23 cellular contexts compared by ENCODE assay signal in genomic region chr4:93748380-93748779, GRCh38.
DNase-seq lines count a peak whose midpoint lies in the region; ATAC-seq, FAIRE-seq and TF ChIP-seq lines count a peak whose summit lies in the region.
"Had no signal": no experiment of that assay in that cellular context is flagged by ENCODE, and none has a peak within 500 bp of the region (broad histone marks: within the 10 kb centered on the region; RNA-seq: fewer than 3 reads in every experiment).

No MANE protein-coding gene starts in this region.

- H3K4me1 ChIP-seq in iPS-20b (ENCODE audit: insufficient read depth, low read length) (peaks cover 12% of the 10 kb centered on the region; the same call in 1 of the 2 replicates), esophagus squamous epithelium (no peaks in the 10 kb centered on the region), kidney (ENCODE audit: control insufficient read depth in 1 of 2, insufficient read depth in 1 of 2, low read depth in 1 of 2, low read length in 2 of 2) (no peaks in the 10 kb centered on the region)
- H3K4me1 ChIP-seq: right atrium auricular region had no signal

- H3K9me3 ChIP-seq in iPS-20b (ENCODE audit: insufficient read depth, low read depth, low read length), result no peaks in the 10 kb centered on the region
- no peaks in the 10 kb centered on the region for H3K9me3 ChIP-seq in esophagus squamous epithelium
- no peaks in the 10 kb centered on the region for H3K9me3 ChIP-seq in kidney (ENCODE audit: control insufficient read depth in 1 of 2, low read length in 2 of 2)
- H3K9me3 ChIP-seq: neutrophil, right atrium auricular region, SK-N-SH had no signal

- H3K4me3 ChIP-seq in iPS-20b (ENCODE audit: low read length) (peak overlapping the region; percentile 10; the same call in 1 of the 2 replicates), esophagus squamous epithelium (no peak overlapping the region), kidney (ENCODE audit: low read length in 2 of 2) (no peak overlapping the region)
- H3K4me3 ChIP-seq: right atrium auricular region had no signal

- H3K36me3 ChIP-seq in iPS-20b (ENCODE audit: insufficient read depth, low read depth, low read length), result no peaks in the 10 kb centered on the region
- no peaks in the 10 kb centered on the region for H3K36me3 ChIP-seq in esophagus squamous epithelium
- no peaks in the 10 kb centered on the region for H3K36me3 ChIP-seq in kidney (ENCODE audit: control insufficient read depth in 1 of 2, insufficient read depth in 2 of 2, low read length in 2 of 2)
- H3K36me3 ChIP-seq: brain microvascular endothelial cell, neutrophil, right atrium auricular region had no signal

- H3K9ac ChIP-seq in iPS-20b (ENCODE audit: low read depth, low read length), result no peak overlapping the region
- H3K9ac ChIP-seq in kidney (ENCODE audit: low read length in 2 of 2), result no peak overlapping the region
- H3K9ac ChIP-seq: SK-N-SH had no signal

- DNase-seq in H54 (ENCODE audit: insufficient read length, low spot score) (no peak), head of caudate nucleus (no peak), esophagus squamous epithelium (lab: John Stamatoyannopoulos, UW) (no peak), kidney (no peak)
- DNase-seq: activated CD4-positive, alpha-beta T cell treated with anti-CD3 and anti-CD28 coated beads, Interleukin-2, amount 50 U/mL, for 1 hour; activated naive CD8-positive, alpha-beta T cell treated with anti-CD3 and anti-CD28 coated beads for 36 hours; activated T-cell treated with anti-CD3 and anti-CD28 coated beads, Interleukin-2, amount 50 U/mL, for 1 hour; AML-193; brain microvascular endothelial cell; dorsolateral prefrontal cortex; GDM1; KG1; midbrain; NCI-H1417; SK-N-SH; substantia nigra had no signal

- no peaks in the 10 kb centered on the region for H3K27me3 ChIP-seq in iPS-20b (ENCODE audit: insufficient read depth, low read length)
- no peaks in the 10 kb centered on the region for H3K27me3 ChIP-seq in esophagus squamous epithelium
- H3K27me3 ChIP-seq: brain microvascular endothelial cell, dorsolateral prefrontal cortex, neutrophil, right atrium auricular region had no signal

- TF ChIP-seq CTCF in esophagus squamous epithelium (IDR thresholded peaks at IDR 0.05) (no peak), kidney (IDR thresholded peaks at IDR 0.05; ENCODE audit: borderline replicate concordance, extremely low read depth, insufficient read depth) (no peak)

- TF ChIP-seq POLR2A in H54 (IDR thresholded peaks at IDR 0.05; ENCODE audit: low read depth, low read length), result no peak
- no peak for TF ChIP-seq POLR2A in esophagus squamous epithelium (IDR thresholded peaks at IDR 0.05)

- WGBS in esophagus squamous epithelium, 2 donors, result 31 to 34% methylated on average over 5 of the region's 5 CpGs

- H3K27ac ChIP-seq in iPS-20b (ENCODE audit: low read length), result no peak overlapping the region
- no peak overlapping the region for H3K27ac ChIP-seq in esophagus squamous epithelium
- H3K27ac ChIP-seq in kidney (ENCODE audit: low read depth in 2 of 2, low read length in 2 of 2), result no peak overlapping the region
- H3K27ac ChIP-seq: brain microvascular endothelial cell, neutrophil, right atrium auricular region had no signal

- FAIRE-seq in H54 (lab: Jason Lieb, UNC) (no peak), kidney (lab: Jason Lieb, UNC) (no peak)
- FAIRE-seq: D721Med had no signal

- ATAC-seq in GM19324 (IDR thresholded peaks at IDR 0.05; ENCODE audit: low FRiP score, unreplicated experiment) (peak; percentile 29), HG02571 (IDR thresholded peaks at IDR 0.05; ENCODE audit: unreplicated experiment) (peak; percentile 36), HG03469 (IDR thresholded peaks at IDR 0.05; ENCODE audit: unreplicated experiment) (peak; percentile 28)

- intact Hi-C loops in head of caudate nucleus (cut with DNase I), result no loop called here
- intact Hi-C loops in esophagus squamous epithelium (cut with DNase I), result no loop called here
- intact Hi-C loops in kidney (cut with DNase I), result no loop called here
